Comparison of ENCODE assay signal across 17 cellular contexts in genomic region chr3:158111861-158112260, GRCh38. TPM values are rescaled to one million over a fixed set of nuclear protein-coding genes. Genes with fewer than 3 reads are reported as not detected.
A peak's percentile ranks its signal among the peaks of the same experiment; 100 is the strongest.
DNase-seq lines count a peak whose midpoint lies in the region; ATAC-seq and TF ChIP-seq lines count a peak whose summit lies in the region.
"Had no signal": no experiment of that assay in that cellular context is flagged by ENCODE, and none has a peak within 500 bp of the region (broad histone marks: within the 10 kb centered on the region; RNA-seq: fewer than 3 reads in every experiment).

No MANE protein-coding gene starts in this region.

- POLR2A ChIA-PET in SK-N-SH (lab: Yijun Ruan, JAX): no interaction called here

- peak overlapping the region; percentile 13; the same call in 1 of the 2 replicates for H3K4me2 ChIP-seq in SK-N-SH

- peaks cover 0 to 9% of the 10 kb centered on the region in 2 experiments for H3K36me3 ChIP-seq in SK-N-SH (replicated peaks in 1 of 2; ENCODE audit: control insufficient read depth in 1 of 2, insufficient read depth in 2 of 2, low read length in 1 of 2)

- DNase-seq in SK-N-SH: no peak
- peak; percentile 4 for DNase-seq in COLO668 (lab: John Stamatoyannopoulos, UW; ENCODE audit: unreplicated experiment)
- DNase-seq in NOMO-1 treated with DMSO at 0.1 percent for 48 hours (lab: John Stamatoyannopoulos, UW; ENCODE audit: unreplicated experiment): peak; percentile 49
- peak; percentile 29 for DNase-seq in epithelial cell of esophagus (ENCODE audit: low read depth)
- no peak for DNase-seq in NCI-H526 treated with DMSO at 0.1 percent for 48 hours (lab: John Stamatoyannopoulos, UW)
- DNase-seq: ACHN, DMS79, IMR-90, islet precursor cell, NCI-H187 treated with DMSO at 0.1 percent for 48 hours, posterior cingulate gyrus, T-helper 17 cell had no signal

- H3K9me2 ChIP-seq in SK-N-SH: no peaks in the 10 kb centered on the region

- H3F3A ChIP-seq in SK-N-SH (replicated peaks; ENCODE audit: insufficient read depth): peaks cover 13% of the 10 kb centered on the region

- CTCF ChIA-PET in SK-N-SH (lab: Yijun Ruan, JAX): interaction anchor here (2.3 kb wide), 1 partner anchor 322 kb away, joined by 13 read pairs; no protein-coding TSS in a partner anchor

- H3K4me1 ChIP-seq in SK-N-SH (ENCODE audit: control insufficient read depth in 1 of 2, insufficient read depth in 2 of 2, low read depth in 1 of 2, low read length in 1 of 2): peaks cover 3 to 8% of the 10 kb centered on the region in 2 experiments; a peak in 3 of 4 replicates

- no peak overlapping the region for H2AFZ ChIP-seq in SK-N-SH (ENCODE audit: low read depth)

- no peaks in the 10 kb centered on the region for H3K27me3 ChIP-seq in SK-N-SH (ENCODE audit: insufficient read depth)

- 72% methylated on average over 2 of the region's 2 CpGs for WGBS in SK-N-SH (ENCODE audit: low lambda C conversion rate)

- H3K4me3 ChIP-seq in SK-N-SH (ENCODE audit: low read depth in 2 of 2, low read length in 1 of 2) (no peak overlapping the region), epithelial cell of esophagus (ENCODE audit: low read length) (no peak overlapping the region)
- H3K4me3 ChIP-seq: tibial nerve had no signal

- TF ChIP-seq CTCF in SK-N-SH (IDR thresholded peaks at IDR 0.05) (no peak), epithelial cell of esophagus (IDR thresholded peaks at IDR 0.05; ENCODE audit: insufficient read depth, low read depth, low read length, missing control alignments) (no peak)

- H4K20me1 ChIP-seq in SK-N-SH (ENCODE audit: insufficient read depth): no peaks in the 10 kb centered on the region

- no peak for TF ChIP-seq RAD21 in SK-N-SH (IDR thresholded peaks at IDR 0.05; ENCODE audit: low read length)

- H3K9ac ChIP-seq in SK-N-SH: no peak overlapping the region

- peaks cover 70% of the 10 kb centered on the region for H3K79me2 ChIP-seq in SK-N-SH (ENCODE audit: insufficient read depth)

- no peak for ATAC-seq in SK-N-SH treated with all-trans-retinoic acid at 6 μM for 48 hours
- no peak for ATAC-seq in HG03432 (IDR thresholded peaks at IDR 0.05; ENCODE audit: unreplicated experiment)
- ATAC-seq in HG03520 (IDR thresholded peaks at IDR 0.05; ENCODE audit: unreplicated experiment): no peak
- ATAC-seq: activated naive CD4-positive, alpha-beta T cell treated with anti-CD3 and anti-CD28 coated beads, Interleukin-2, amount 50 U/mL, for 72 hours; T-helper 17 cell had no signal

- H3K27ac ChIP-seq in SK-N-SH (ENCODE audit: low read depth in 2 of 2, low read length in 1 of 2): no peak overlapping the region
- H3K27ac ChIP-seq: tibial nerve had no signal

- TF ChIP-seq EP300 in SK-N-SH (IDR thresholded peaks at IDR 0.05; ENCODE audit: borderline replicate concordance in 1 of 2, low read depth in 1 of 2, low read length in 1 of 2): no peak

- H3K9me3 ChIP-seq in SK-N-SH: no peaks in the 10 kb centered on the region

TF ChIP-seq in SK-N-SH, 30 proteins besides CTCF, POLR2A, EP300 and RAD21:
- TF ChIP-seq USF2 (IDR thresholded peaks at IDR 0.05; ENCODE audit: borderline replicate concordance, low read depth, low read length): no peak
- no peak for TF ChIP-seq GATA2 (CRISPR knock-in tag; IDR thresholded peaks at IDR 0.05)
- no peak for TF ChIP-seq USF1 (IDR thresholded peaks at IDR 0.05; ENCODE audit: borderline replicate concordance, low read depth)
- TF ChIP-seq RXRA (IDR thresholded peaks at IDR 0.05; ENCODE audit: borderline replicate concordance, low read depth): no peak
- TF ChIP-seq TCF12 (IDR thresholded peaks at IDR 0.05): no peak
- TF ChIP-seq RCOR1 (IDR thresholded peaks at IDR 0.05; ENCODE audit: low read length): no peak
- no peak for TF ChIP-seq EZH2phosphoT487 (IDR thresholded peaks at IDR 0.05; ENCODE audit: borderline replicate concordance, low read depth)
- no peak for TF ChIP-seq ELF1 (IDR thresholded peaks at IDR 0.05)
- no peak for TF ChIP-seq YY1 (IDR thresholded peaks at IDR 0.05; ENCODE audit: low read depth)
TF ChIP-seq in SK-N-SH: peak in this region for 0.

TF ChIP-seq in SK-N-SH treated with all-trans-retinoic acid at 6 μM for 48 hours, 23 proteins besides CTCF, POLR2A, EP300 and RAD21:
- TF ChIP-seq PPARA (CRISPR knock-in tag; IDR thresholded peaks at IDR 0.05; ENCODE audit: borderline replicate concordance): no peak
- no peak for TF ChIP-seq ZFP3 (CRISPR knock-in tag; IDR thresholded peaks at IDR 0.05)
- no peak for TF ChIP-seq TSHZ2 (CRISPR knock-in tag; IDR thresholded peaks at IDR 0.05)
- no peak for TF ChIP-seq ARNTL (CRISPR knock-in tag; IDR thresholded peaks at IDR 0.05; ENCODE audit: borderline replicate concordance, low read depth)
- no peak for TF ChIP-seq RARB (CRISPR knock-in tag; IDR thresholded peaks at IDR 0.05)
- TF ChIP-seq GLIS3 (CRISPR knock-in tag; IDR thresholded peaks at IDR 0.05): no peak
- no peak for TF ChIP-seq ZNF8 (CRISPR knock-in tag; IDR thresholded peaks at IDR 0.05)
- no peak for TF ChIP-seq ZFP30 (CRISPR knock-in tag; IDR thresholded peaks at IDR 0.05)
- TF ChIP-seq ZC3H10 (CRISPR knock-in tag; IDR thresholded peaks at IDR 0.05): no peak
- no peak for TF ChIP-seq CSRNP3 (CRISPR knock-in tag; IDR thresholded peaks at IDR 0.05)
- TF ChIP-seq TOX (CRISPR knock-in tag; IDR thresholded peaks at IDR 0.05; ENCODE audit: borderline replicate concordance): no peak

RNA-seq across cellular contexts. Expression of gene RSRC1, which starts 2.0 kb away (rescaled TPM):
- 4.4 and 4.5 TPM in 2 replicates for polyA plus RNA-seq in SK-N-SH (2012; rRNA removed)
- 8.6 and 10.9 TPM in 2 replicates for polyA plus RNA-seq in SK-N-SH (2012; cell fraction: cytosol; rRNA removed)
- polyA plus RNA-seq in SK-N-SH (2012; cell fraction: nucleus; rRNA removed): 2.7 and 5.1 TPM in 2 replicates

RNA-seq across cellular contexts. Expression of gene SHOX2, which starts 5.6 kb away (rescaled TPM):
- polyA plus RNA-seq in SK-N-SH (2012; rRNA removed): 17.1 and 20.2 TPM in 2 replicates
- 10.8 and 11.8 TPM in 2 replicates for polyA plus RNA-seq in SK-N-SH (2012; cell fraction: cytosol; rRNA removed)
- polyA plus RNA-seq in SK-N-SH (2012; cell fraction: nucleus; rRNA removed): 81.5 and 86.0 TPM in 2 replicates

Comparison
In these comparisons a context has a peak if more than half of its experiments do, and no peak if none do; other contexts are left out.
1. DNase-seq: peak in COLO668 (single experiment), NOMO-1 treated with DMSO at 0.1 percent for 48 hours (single experiment) and epithelial cell of esophagus (single experiment); none in SK-N-SH (single experiment) and NCI-H526 treated with DMSO at 0.1 percent for 48 hours (single experiment).